ENCODE assay signal across 1 cellular context in genomic region chr11:61091373-61092279, GRCh38.
TF ChIP-seq lines count a peak whose summit lies in the region.

No MANE protein-coding gene starts in this region.

TF ChIP-seq in GM23338, 12 proteins besides CTCF, POLR2A, EP300 and RAD21 (continued from another document):
- no peak for TF ChIP-seq ZNF462 (CRISPR knock-in tag; IDR thresholded peaks at IDR 0.05)
- no peak for TF ChIP-seq STAT1 (IDR thresholded peaks at IDR 0.05; ENCODE audit: unreplicated experiment)
- TF ChIP-seq ZNF114 (CRISPR knock-in tag; IDR thresholded peaks at IDR 0.05), result no peak
- no peak for TF ChIP-seq EZH2 (IDR thresholded peaks at IDR 0.05; ENCODE audit: low read depth, unreplicated experiment)
- no peak for TF ChIP-seq ZNF331 (CRISPR knock-in tag; IDR thresholded peaks at IDR 0.05; ENCODE audit: low read depth)
- TF ChIP-seq REST (IDR thresholded peaks at IDR 0.05; ENCODE audit: unreplicated experiment), result no peak
- TF ChIP-seq ETS1 (IDR thresholded peaks at IDR 0.05), result no peak
- TF ChIP-seq JUNB (IDR thresholded peaks at IDR 0.05; ENCODE audit: unreplicated experiment), result no peak
- TF ChIP-seq CREB1 (CRISPR knock-in tag; IDR thresholded peaks at IDR 0.05; ENCODE audit: low read depth), result no peak
